Comparison of ENCODE assay signal across 8 cellular contexts in the genomic region with DNA sequence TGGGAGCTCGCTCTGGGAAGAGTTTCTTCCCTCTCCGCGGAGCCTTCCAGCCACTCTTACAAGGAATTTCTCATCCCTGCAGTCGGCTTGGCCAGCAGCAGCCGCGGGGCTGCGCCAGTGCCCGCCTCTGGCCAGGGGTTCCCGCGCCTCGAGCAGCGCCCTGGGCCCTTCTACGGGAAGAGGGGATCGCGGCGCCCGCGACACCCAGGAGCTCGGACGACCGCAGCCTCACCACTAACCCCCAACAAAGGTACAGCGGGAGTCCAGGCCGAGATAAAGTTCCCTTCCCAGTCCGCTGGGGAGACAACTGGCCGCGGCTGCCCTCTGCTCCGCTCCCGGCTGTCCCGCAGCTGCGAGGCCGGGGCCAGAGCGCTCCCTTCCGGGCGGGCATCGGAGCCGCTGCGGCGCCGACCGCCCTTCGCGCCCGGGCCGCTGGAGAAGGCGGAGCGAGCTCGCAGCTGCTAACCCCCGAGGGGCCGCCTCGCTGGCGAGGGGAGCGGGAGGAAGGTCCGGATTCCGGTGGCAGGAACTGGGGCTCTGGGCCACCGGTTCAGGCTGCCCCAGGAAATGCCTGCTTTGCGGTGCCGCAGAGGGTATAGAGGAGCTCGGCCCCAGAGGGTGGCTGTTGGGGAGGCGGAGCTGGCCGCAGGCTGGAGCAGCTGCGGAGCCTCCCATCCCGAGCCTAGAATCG. TPM values are rescaled to one million over a fixed set of nuclear protein-coding genes. Genes with fewer than 3 reads are reported as not detected.
DNase-seq lines count a peak whose midpoint lies in the region; ATAC-seq, FAIRE-seq and TF ChIP-seq lines count a peak whose summit lies in the region.

No MANE protein-coding gene starts in this region.

- no peak overlapping the region for H3K23ac ChIP-seq in H9 (ENCODE audit: insufficient read length, low read depth, low read length)

- H3K4me2 ChIP-seq in H9 (ENCODE audit: insufficient read depth, insufficient read length, low read length), result peak overlapping the region; percentile 94

- no peak overlapping the region for H3K4ac ChIP-seq in H9 (ENCODE audit: low read depth, low read length)

- H3K9ac ChIP-seq in H9 (ENCODE audit: extremely low read depth, insufficient read length, low read length), result no peak overlapping the region

- H3K27me3 ChIP-seq in H9 (ENCODE audit: insufficient read depth, low read length) (peaks cover 51% of the 10 kb centered on the region), small intestine (ENCODE audit: control insufficient read depth in 2 of 2, insufficient read depth in 2 of 2, low read length in 2 of 2) (peaks cover 2 to 36% of the 10 kb centered on the region in 2 donors)
- H3K27me3 ChIP-seq in effector memory CD4-positive, alpha-beta T cell (replicated peaks; ENCODE audit: control insufficient read depth, insufficient read depth, low read length, poor library complexity, severe bottlenecking), result peaks cover 29% of the 10 kb centered on the region

- no peak overlapping the region for H3K56ac ChIP-seq in H9 (ENCODE audit: insufficient read length, low read depth, low read length)

- no peaks in the 10 kb centered on the region for H3K4me1 ChIP-seq in H9 (ENCODE audit: insufficient read depth, low read length)
- H3K4me1 ChIP-seq in effector memory CD4-positive, alpha-beta T cell (ENCODE audit: control insufficient read depth, insufficient read depth, low read length, poor library complexity, severe bottlenecking), result peaks cover 33% of the 10 kb centered on the region
- peaks cover 0 to 3% of the 10 kb centered on the region in 2 donors for H3K4me1 ChIP-seq in small intestine (ENCODE audit: control insufficient read depth in 2 of 2, insufficient read depth in 1 of 2, low read depth in 1 of 2, low read length in 1 of 2)

- no peaks in the 10 kb centered on the region for H3K79me1 ChIP-seq in H9 (ENCODE audit: insufficient read depth, low read depth, low read length, poor library complexity, severe bottlenecking)

- no CpG with 5 or more reads among the region's 63 CpGs for WGBS in H9 (ENCODE audit: extremely low coverage, insufficient read length, low lambda C conversion rate)
- 2 to 5% (median 2%) methylated on average over 45 to 63 of the region's 63 CpGs for WGBS in small intestine, 3 donors

- no peak overlapping the region for H4K5ac ChIP-seq in H9 (ENCODE audit: insufficient read length, low read depth, low read length)

- peaks cover 28% of the 10 kb centered on the region for H3K23me2 ChIP-seq in H9 (ENCODE audit: insufficient read length, low read depth, low read length, poor library complexity, severe bottlenecking)

- H2AK5ac ChIP-seq in H9 (ENCODE audit: insufficient read length, low read length), result no peak overlapping the region

- H3K79me2 ChIP-seq in H9 (ENCODE audit: insufficient read depth, low read length), result no peaks in the 10 kb centered on the region

- H4K8ac ChIP-seq in H9 (replicated peaks; ENCODE audit: insufficient read length, low read depth, low read length), result no peak overlapping the region

- H2BK120ac ChIP-seq in H9 (ENCODE audit: low read depth, low read length, poor library complexity, severe bottlenecking), result no peak overlapping the region

- H2AFZ ChIP-seq in H9 (ENCODE audit: low read length), result no peak overlapping the region

- H3K18ac ChIP-seq in H9 (ENCODE audit: insufficient read length, low read depth, low read length), result no peak overlapping the region

- DNase-seq in H9 (peak; percentile 77), SW480 (ENCODE audit: low spot score) (peak; percentile 46), naive B cell (peak; percentile 33), small intestine (no peak)
- peak in 1 of 3 donors; percentile 16 for DNase-seq in effector memory CD4-positive, alpha-beta T cell
- DNase-seq in NK-92 treated with Interleukin-12 subunit alpha and Interleukin-12 subunit beta, amount 100 ng/mL, for 24 hours (lab: John Stamatoyannopoulos, UW), result no peak

- ATAC-seq in naive B cell (ENCODE audit: low read depth in 2 of 2) (no peak), GM21515 (IDR thresholded peaks at IDR 0.05; ENCODE audit: unreplicated experiment) (no peak), HG03460 (IDR thresholded peaks at IDR 0.05; ENCODE audit: unreplicated experiment) (no peak)

- H4K91ac ChIP-seq in H9 (ENCODE audit: insufficient read length, low read depth, low read length), result no peak overlapping the region

- H2BK15ac ChIP-seq in H9 (ENCODE audit: low read depth, low read length), result no peak overlapping the region

- no peak overlapping the region for H2BK20ac ChIP-seq in H9 (ENCODE audit: low read depth, low read length, poor library complexity, severe bottlenecking)

- H3K27ac ChIP-seq in H9 (ENCODE audit: insufficient read length, low read depth, low read length) (no peak overlapping the region), small intestine (ENCODE audit: low read depth in 1 of 2, low read length in 1 of 2) (no peak overlapping the region)
- H3K27ac ChIP-seq in effector memory CD4-positive, alpha-beta T cell (ENCODE audit: insufficient read depth, low read length, poor library complexity, severe bottlenecking), result no peak overlapping the region

- peak overlapping the region; percentile 68 for H3K14ac ChIP-seq in H9 (ENCODE audit: insufficient read depth, low read length)

- no peak overlapping the region for H3K27ac Mint-ChIP-seq in H9
- H3K27ac Mint-ChIP-seq in naive B cell, result peak overlapping the region in 1 of 6 donors; percentile 47

- H3K4me3 Mint-ChIP-seq in H9 (peak overlapping the region; percentile 64 to 92), naive B cell (peak overlapping the region in 7 of 8 donors; percentile 20 to 82 (median 63))

- H3K4me3 ChIP-seq in effector memory CD4-positive, alpha-beta T cell (ENCODE audit: insufficient read depth, low read depth, low read length, poor library complexity, severe bottlenecking), result peak overlapping the region; percentile 41
- peak overlapping the region in 1 of 2 donors; percentile 9 for H3K4me3 ChIP-seq in small intestine (ENCODE audit: low read depth in 1 of 2, low read length in 2 of 2)

- H3K27me3 Mint-ChIP-seq in H9 (ENCODE audit: low read depth), result peaks cover 88% of the 10 kb centered on the region
- peaks cover 64 to 82% (median 69%) of the 10 kb centered on the region in 3 donors for H3K27me3 Mint-ChIP-seq in naive B cell

- H3K4me1 Mint-ChIP-seq in H9 (peaks cover 36 to 38% of the 10 kb centered on the region in 2 experiments), naive B cell (peaks cover 40 to 58% (median 46%) of the 10 kb centered on the region in 3 donors)

- H3K9me3 ChIP-seq in H9 (ENCODE audit: control insufficient read depth, low read depth, low read length) (no peaks in the 10 kb centered on the region), small intestine (ENCODE audit: control insufficient read depth, low read depth) (no peaks in the 10 kb centered on the region)
- H3K9me3 ChIP-seq in effector memory CD4-positive, alpha-beta T cell (ENCODE audit: control insufficient read depth, low read length), result no peaks in the 10 kb centered on the region

- H2BK5ac ChIP-seq in H9 (ENCODE audit: insufficient read length, low read length), result no peak overlapping the region

- peaks cover 3% of the 10 kb centered on the region for H4K20me1 ChIP-seq in H9 (ENCODE audit: control insufficient read depth, insufficient read depth, insufficient read length)

- no peak for FAIRE-seq in small intestine (lab: Jason Lieb, UNC)

- peaks cover 0 to 2% of the 10 kb centered on the region in 2 experiments; a peak in 1 of 5 replicates for H3K9me3 Mint-ChIP-seq in H9
- H3K9me3 Mint-ChIP-seq in naive B cell, result peaks cover 0 to 10% (median 4%) of the 10 kb centered on the region in 7 donors

- H3T11ph ChIP-seq in H9 (ENCODE audit: low read length), result no peak overlapping the region

- H3K36me3 Mint-ChIP-seq in H9 (ENCODE audit: insufficient read depth in 1 of 3, low read depth in 3 of 3) (no peaks in the 10 kb centered on the region; a peak in 1 of 7 replicates), naive B cell (no peaks in the 10 kb centered on the region)

- H2BK12ac ChIP-seq in H9 (ENCODE audit: insufficient read length, low read depth, low read length), result no peak overlapping the region

- H3K36me3 ChIP-seq in effector memory CD4-positive, alpha-beta T cell (ENCODE audit: control insufficient read depth, insufficient read depth, low read length), result no peaks in the 10 kb centered on the region
- H3K36me3 ChIP-seq in small intestine (ENCODE audit: control insufficient read depth in 2 of 2, insufficient read depth in 2 of 2, low read length in 2 of 2), result no peaks in the 10 kb centered on the region

- peak; percentile 70 for TF ChIP-seq CTCF in H9 (conservative IDR thresholded peaks at IDR 0.05)

RNA-seq across cellular contexts. Expression of a gene that starts 3.6 kb away (rescaled TPM):
- 2.8 and 2.9 TPM in 2 replicates for total RNA-seq in H9 (2021)
- polyA plus RNA-seq in naive B cell (ENCODE audit: low read depth in 6 of 6) (1 to 10 TPM in 4 of 6 donors, under 1 TPM in 2; 0.22 to 3.1 (median 2.6) TPM), small intestine (under 1 TPM; 0.22 to 0.85 (median 0.54) TPM)

Comparison
In these comparisons a context has a peak if more than half of its experiments do, and no peak if none do; other contexts are left out.
1. DNase-seq: peak in H9 (single experiment), SW480 (single experiment) and naive B cell (single experiment); none in small intestine (single experiment) and NK-92 treated with Interleukin-12 subunit alpha and Interleukin-12 subunit beta, amount 100 ng/mL, for 24 hours (single experiment).